ENCODE assay signal across 26 cellular contexts in genomic region chr1:35475356-35475755, GRCh38.
DNase-seq lines count a peak whose midpoint lies in the region; ATAC-seq, FAIRE-seq and TF ChIP-seq lines count a peak whose summit lies in the region.
"Had no signal": no experiment of that assay in that cellular context is flagged by ENCODE, and none has a peak within 500 bp of the region (broad histone marks: within the 10 kb centered on the region; RNA-seq: fewer than 3 reads in every experiment).

No MANE protein-coding gene starts in this region.

- no peak for TF ChIP-seq CTCF in astrocyte (IDR thresholded peaks at IDR 0.05; ENCODE audit: insufficient read depth, low read depth, low read length)

- H3K36me3 ChIP-seq in astrocyte (ENCODE audit: insufficient read depth, low read length) = no peaks in the 10 kb centered on the region

- no peaks in the 10 kb centered on the region for H3K4me1 Mint-ChIP-seq in activated T-cell treated with anti-CD3 and anti-CD28 coated beads, Interleukin-2, amount 50 U/mL, for 72 hours (ENCODE audit: low read depth)
- no peaks in the 10 kb centered on the region for H3K4me1 Mint-ChIP-seq in activated T-cell treated with anti-CD3 and anti-CD28 coated beads, Interleukin-2, amount 50 U/mL, for 24 hours (ENCODE audit: low read depth)
- H3K4me1 Mint-ChIP-seq in astrocyte (ENCODE audit: low read depth, unreplicated experiment) = peaks cover 7% of the 10 kb centered on the region
- H3K4me1 Mint-ChIP-seq in activated CD4-positive, alpha-beta memory T cell treated with anti-CD3 and anti-CD28 coated beads, Interleukin-2, amount 10 ng/mL, durations not matched to agents 7 days and 5 days = peaks cover 3% of the 10 kb centered on the region

- no peak overlapping the region for H3K4me3 ChIP-seq in astrocyte (ENCODE audit: insufficient read depth, low read depth, low read length)
- H3K4me3 ChIP-seq: SJSA1 had no signal

- no peak overlapping the region for H3K9ac ChIP-seq in astrocyte (ENCODE audit: low read length)

- no peaks in the 10 kb centered on the region for H3K27me3 Mint-ChIP-seq in activated T-cell treated with anti-CD3 and anti-CD28 coated beads, Interleukin-2, amount 50 U/mL, for 72 hours (ENCODE audit: low read depth)
- no peaks in the 10 kb centered on the region for H3K27me3 Mint-ChIP-seq in activated T-cell treated with anti-CD3 and anti-CD28 coated beads, Interleukin-2, amount 50 U/mL, for 24 hours
- no peaks in the 10 kb centered on the region for H3K27me3 Mint-ChIP-seq in astrocyte (ENCODE audit: low read depth, unreplicated experiment)
- no peaks in the 10 kb centered on the region for H3K27me3 Mint-ChIP-seq in activated CD4-positive, alpha-beta memory T cell treated with anti-CD3 and anti-CD28 coated beads, Interleukin-2, amount 10 ng/mL, durations not matched to agents 7 days and 5 days

- POLR2A ChIA-PET in activated CD4-positive, alpha-beta memory T cell treated with anti-CD3 and anti-CD28 coated beads, Interleukin-2, amount 10 ng/mL, durations not matched to agents 7 days and 5 days (lab: Charles Lee) = no interaction called here

- H3K4me3 Mint-ChIP-seq in activated T-cell treated with anti-CD3 and anti-CD28 coated beads, Interleukin-2, amount 50 U/mL, for 72 hours = no peak overlapping the region
- H3K4me3 Mint-ChIP-seq in activated T-cell treated with anti-CD3 and anti-CD28 coated beads, Interleukin-2, amount 50 U/mL, for 24 hours = no peak overlapping the region
- no peak overlapping the region for H3K4me3 Mint-ChIP-seq in astrocyte (ENCODE audit: unreplicated experiment)
- no peak overlapping the region for H3K4me3 Mint-ChIP-seq in activated CD4-positive, alpha-beta memory T cell treated with anti-CD3 and anti-CD28 coated beads, Interleukin-2, amount 10 ng/mL, durations not matched to agents 7 days and 5 days

- no peak for ATAC-seq in activated T-cell treated with anti-CD3 and anti-CD28 coated beads, Interleukin-2, amount 50 U/mL, for 72 hours (replicated peaks in 1 of 2)
- ATAC-seq: Right ventricle myocardium inferior had no signal

- H3K9me3 Mint-ChIP-seq in activated T-cell treated with anti-CD3 and anti-CD28 coated beads, Interleukin-2, amount 50 U/mL, for 72 hours = peaks cover 0 to 1% of the 10 kb centered on the region in 2 donors
- H3K9me3 Mint-ChIP-seq in activated T-cell treated with anti-CD3 and anti-CD28 coated beads, Interleukin-2, amount 50 U/mL, for 24 hours = no peaks in the 10 kb centered on the region
- H3K9me3 Mint-ChIP-seq in astrocyte (ENCODE audit: unreplicated experiment) = no peaks in the 10 kb centered on the region
- H3K9me3 Mint-ChIP-seq in activated CD4-positive, alpha-beta memory T cell treated with anti-CD3 and anti-CD28 coated beads, Interleukin-2, amount 10 ng/mL, durations not matched to agents 7 days and 5 days = no peaks in the 10 kb centered on the region

- no peak overlapping the region for H3K4me2 ChIP-seq in astrocyte (ENCODE audit: low read length)

- CTCF ChIA-PET in activated CD4-positive, alpha-beta memory T cell treated with anti-CD3 and anti-CD28 coated beads, Interleukin-2, amount 10 ng/mL, durations not matched to agents 7 days and 5 days (lab: Charles Lee) = interaction anchor here (1.3 kb wide), 1 partner anchor 8 kb away, joined by 3 read pairs; no protein-coding TSS in a partner anchor

- H4K20me1 ChIP-seq in astrocyte (ENCODE audit: insufficient read depth, low read length) = no peaks in the 10 kb centered on the region

- H3K27me3 ChIP-seq in astrocyte (ENCODE audit: insufficient read depth, low read length) = no peaks in the 10 kb centered on the region
- H3K27me3 ChIP-seq: SJSA1 had no signal

- no peak for FAIRE-seq in astrocyte (lab: Jason Lieb, UNC)
- FAIRE-seq: D721Med, GM19239, RCC 7860 had no signal

- no peaks in the 10 kb centered on the region for H3K4me1 ChIP-seq in astrocyte (ENCODE audit: insufficient read depth, low read length)
- H3K4me1 ChIP-seq: SJSA1 had no signal

- H3K36me3 Mint-ChIP-seq in activated T-cell treated with anti-CD3 and anti-CD28 coated beads, Interleukin-2, amount 50 U/mL, for 72 hours (ENCODE audit: insufficient read depth in 2 of 2) = peaks cover 5 to 23% of the 10 kb centered on the region in 2 donors
- H3K36me3 Mint-ChIP-seq in activated T-cell treated with anti-CD3 and anti-CD28 coated beads, Interleukin-2, amount 50 U/mL, for 24 hours (ENCODE audit: low read depth) = peaks cover 66% of the 10 kb centered on the region
- peaks cover 11% of the 10 kb centered on the region for H3K36me3 Mint-ChIP-seq in astrocyte (ENCODE audit: low read depth, unreplicated experiment)
- H3K36me3 Mint-ChIP-seq in activated CD4-positive, alpha-beta memory T cell treated with anti-CD3 and anti-CD28 coated beads, Interleukin-2, amount 10 ng/mL, durations not matched to agents 7 days and 5 days (ENCODE audit: low read depth) = peaks cover 47% of the 10 kb centered on the region

- H3K27ac ChIP-seq in astrocyte (ENCODE audit: low read depth, low read length) = no peak overlapping the region
- H3K27ac ChIP-seq: SJSA1 had no signal

- peak overlapping the region; percentile 7 for H3K27ac Mint-ChIP-seq in activated T-cell treated with anti-CD3 and anti-CD28 coated beads, Interleukin-2, amount 50 U/mL, for 72 hours
- no peak overlapping the region for H3K27ac Mint-ChIP-seq in activated T-cell treated with anti-CD3 and anti-CD28 coated beads, Interleukin-2, amount 50 U/mL, for 24 hours
- H3K27ac Mint-ChIP-seq in astrocyte (ENCODE audit: unreplicated experiment) = no peak overlapping the region
- H3K27ac Mint-ChIP-seq in activated CD4-positive, alpha-beta memory T cell treated with anti-CD3 and anti-CD28 coated beads, Interleukin-2, amount 10 ng/mL, durations not matched to agents 7 days and 5 days = no peak overlapping the region

- no peak for DNase-seq in activated T-cell treated with anti-CD3 and anti-CD28 coated beads, Interleukin-2, amount 50 U/mL, for 72 hours
- DNase-seq in activated T-cell treated with anti-CD3 and anti-CD28 coated beads, Interleukin-2, amount 50 U/mL, for 24 hours = no peak
- DNase-seq in astrocyte (ENCODE audit: low read depth) (peak; percentile 14), myocyte (ENCODE audit: low read depth) (peak; percentile 13), cerebellar cortex (ENCODE audit: low spot score) (no peak), NCI-H446 (lab: John Stamatoyannopoulos, UW) (no peak)
- no peak for DNase-seq in activated CD4-positive, alpha-beta T cell treated with anti-CD3 and anti-CD28 coated beads for 1 hour
- DNase-seq in activated CD4-positive, alpha-beta memory T cell treated with anti-CD3 and anti-CD28 coated beads, Interleukin-2, amount 10 ng/mL, durations not matched to agents 7 days and 5 days = no peak
- DNase-seq: 8988T, AML-193, C1 segment of cervical spinal cord, DMS53, EL, GF-D8, Kasumi-1, NCI-H1694 treated with DMSO at 0.1 percent for 48 hours, NCI-H2081 treated with DMSO at 0.1 percent for 48 hours, NCI-H2171 treated with DMSO at 0.1 percent for 48 hours, NCI-H446 treated with DMSO at 0.1 percent for 48 hours, NCI-H526 treated with DMSO at 0.1 percent for 48 hours, OCI-M1 had no signal

- H2AFZ ChIP-seq in astrocyte (ENCODE audit: low read depth, low read length) = no peak overlapping the region

- no peaks in the 10 kb centered on the region for H3K79me2 ChIP-seq in astrocyte (ENCODE audit: insufficient read depth, low read length)

- H3K9me3 ChIP-seq in astrocyte (ENCODE audit: insufficient read depth, low read depth, low read length) = no peaks in the 10 kb centered on the region
- H3K9me3 ChIP-seq: SJSA1 had no signal

Comparison
In these comparisons a context has a peak if more than half of its experiments do, and no peak if none do; other contexts are left out.
1. DNase-seq: peak in astrocyte (single experiment) and myocyte (single experiment); none in activated T-cell treated with anti-CD3 and anti-CD28 coated beads, Interleukin-2, amount 50 U/mL, for 72 hours (0 of 2), activated T-cell treated with anti-CD3 and anti-CD28 coated beads, Interleukin-2, amount 50 U/mL, for 24 hours (single experiment), activated CD4-positive, alpha-beta T cell treated with anti-CD3 and anti-CD28 coated beads for 1 hour (single experiment), cerebellar cortex (single experiment), NCI-H446 (0 of 2) and activated CD4-positive, alpha-beta memory T cell treated with anti-CD3 and anti-CD28 coated beads, Interleukin-2, amount 10 ng/mL, durations not matched to agents 7 days and 5 days (single experiment).